In genomic region chr1:42766723-42767509, GRCh38 we compare ENCODE assay signal across 1 cellular context.
TF ChIP-seq lines count a peak whose summit lies in the region.

Gene C1orf50, plus strand, starts transcription at chr1:42767249. Its CDS starts 63 bp downstream, at chr1:42767312.
A gene with protein sequence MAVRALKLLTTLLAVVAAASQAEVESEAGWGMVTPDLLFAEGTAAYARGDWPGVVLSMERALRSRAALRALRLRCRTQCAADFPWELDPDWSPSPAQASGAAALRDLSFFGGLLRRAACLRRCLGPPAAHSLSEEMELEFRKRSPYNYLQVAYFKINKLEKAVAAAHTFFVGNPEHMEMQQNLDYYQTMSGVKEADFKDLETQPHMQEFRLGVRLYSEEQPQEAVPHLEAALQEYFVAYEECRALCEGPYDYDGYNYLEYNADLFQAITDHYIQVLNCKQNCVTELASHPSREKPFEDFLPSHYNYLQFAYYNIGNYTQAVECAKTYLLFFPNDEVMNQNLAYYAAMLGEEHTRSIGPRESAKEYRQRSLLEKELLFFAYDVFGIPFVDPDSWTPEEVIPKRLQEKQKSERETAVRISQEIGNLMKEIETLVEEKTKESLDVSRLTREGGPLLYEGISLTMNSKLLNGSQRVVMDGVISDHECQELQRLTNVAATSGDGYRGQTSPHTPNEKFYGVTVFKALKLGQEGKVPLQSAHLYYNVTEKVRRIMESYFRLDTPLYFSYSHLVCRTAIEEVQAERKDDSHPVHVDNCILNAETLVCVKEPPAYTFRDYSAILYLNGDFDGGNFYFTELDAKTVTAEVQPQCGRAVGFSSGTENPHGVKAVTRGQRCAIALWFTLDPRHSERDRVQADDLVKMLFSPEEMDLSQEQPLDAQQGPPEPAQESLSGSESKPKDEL (minus strand): TSS chr1:42767028. CDS start chr1:42766971, 57 bp downstream.

TF ChIP-seq in HepG2, 621 proteins besides CTCF, POLR2A, EP300 and RAD21 (continued from another document and continues in another):
- TF ChIP-seq, protein P1, sequence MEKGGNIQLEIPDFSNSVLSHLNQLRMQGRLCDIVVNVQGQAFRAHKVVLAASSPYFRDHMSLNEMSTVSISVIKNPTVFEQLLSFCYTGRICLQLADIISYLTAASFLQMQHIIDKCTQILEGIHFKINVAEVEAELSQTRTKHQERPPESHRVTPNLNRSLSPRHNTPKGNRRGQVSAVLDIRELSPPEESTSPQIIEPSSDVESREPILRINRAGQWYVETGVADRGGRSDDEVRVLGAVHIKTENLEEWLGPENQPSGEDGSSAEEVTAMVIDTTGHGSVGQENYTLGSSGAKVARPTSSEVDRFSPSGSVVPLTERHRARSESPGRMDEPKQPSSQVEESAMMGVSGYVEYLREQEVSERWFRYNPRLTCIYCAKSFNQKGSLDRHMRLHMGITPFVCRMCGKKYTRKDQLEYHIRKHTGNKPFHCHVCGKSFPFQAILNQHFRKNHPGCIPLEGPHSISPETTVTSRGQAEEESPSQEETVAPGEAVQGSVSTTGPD (CRISPR knock-in tag; IDR thresholded peaks at IDR 0.05) = no peak
- TF ChIP-seq ZNF224 (CRISPR knock-in tag; IDR thresholded peaks at IDR 0.05) (no peak), NFKBIZ (CRISPR knock-in tag; IDR thresholded peaks at IDR 0.05) (no peak; the same call in 1 of the 2 replicates), ARNT2 (CRISPR knock-in tag; IDR thresholded peaks at IDR 0.05; ENCODE audit: low read depth) (no peak; the same call in none of the 2 replicates), ZNF484 (CRISPR knock-in tag; IDR thresholded peaks at IDR 0.05; ENCODE audit: borderline replicate concordance, low read depth) (no peak), SP2 (CRISPR knock-in tag; IDR thresholded peaks at IDR 0.05) (0 out of 2 replicates have a peak, but pooled peaks have one; percentile 15), ZNF12 (CRISPR knock-in tag; IDR thresholded peaks at IDR 0.05) (no peak), DR1 (CRISPR knock-in tag; IDR thresholded peaks at IDR 0.05) (peak; percentile 87), FOXA1 (IDR thresholded peaks at IDR 0.05) (no peak), FOXA1 (CRISPR knock-in tag; IDR thresholded peaks at IDR 0.05) (0 out of 2 replicates have a peak, but pooled peaks have one; percentile 24), RNF219 (CRISPR knock-in tag; IDR thresholded peaks at IDR 0.05) (no peak), RORA (CRISPR knock-in tag; IDR thresholded peaks at IDR 0.05) (no peak), RCOR2 (CRISPR knock-in tag; IDR thresholded peaks at IDR 0.05) (no peak), MIER2 (CRISPR knock-in tag; IDR thresholded peaks at IDR 0.05) (no peak), KLF6 (CRISPR knock-in tag; IDR thresholded peaks at IDR 0.05) (0 out of 2 replicates have a peak, but pooled peaks have one; percentile 27), ATF4 (CRISPR knock-in tag; IDR thresholded peaks at IDR 0.05) (no peak), RBAK (CRISPR knock-in tag; IDR thresholded peaks at IDR 0.05) (no peak), ZNF280B (CRISPR knock-in tag; IDR thresholded peaks at IDR 0.05; ENCODE audit: borderline replicate concordance) (0 out of 2 replicates have a peak, but pooled peaks have one; percentile 19), RFX1 (IDR thresholded peaks at IDR 0.05) (no peak), ZNF740 (CRISPR knock-in tag; IDR thresholded peaks at IDR 0.05) (0 out of 2 replicates have a peak, but pooled peaks have one; percentile 39), ZNF543 (CRISPR knock-in tag; IDR thresholded peaks at IDR 0.05) (peak; percentile 72), ZSCAN29 (CRISPR knock-in tag; conservative IDR thresholded peaks at IDR 0.05) (peak; percentile 63; the same call in 1 of the 2 replicates), SMC3 (IDR thresholded peaks at IDR 0.05; ENCODE audit: low read length) (no peak), SALL1 (CRISPR knock-in tag; IDR thresholded peaks at IDR 0.05) (peak; percentile 56), POLR2AphosphoS5 (IDR thresholded peaks at IDR 0.05; ENCODE audit: low read depth, low read length) (peak; percentile 93), TAF1 (CRISPR knock-in tag; IDR thresholded peaks at IDR 0.05) (peak; percentile 88), POLR2AphosphoS2 (IDR thresholded peaks at IDR 0.05; ENCODE audit: low read depth, low read length) (no peak), RERE (CRISPR knock-in tag; IDR thresholded peaks at IDR 0.05; ENCODE audit: low read depth) (no peak), ZFP1 (CRISPR knock-in tag; IDR thresholded peaks at IDR 0.05) (no peak; the same call in 1 of the 2 replicates), RBM22 (optimal IDR thresholded peaks at IDR 0.05; ENCODE audit: low read length) (no peak), ZNF674 (CRISPR knock-in tag; IDR thresholded peaks at IDR 0.05; ENCODE audit: low read depth) (0 out of 2 replicates have a peak, but pooled peaks have one; percentile 41), PRPF4 (IDR thresholded peaks at IDR 0.05; ENCODE audit: low read depth, low read length, poor library complexity, severe bottlenecking) (no peak), ARHGAP35 (CRISPR knock-in tag; IDR thresholded peaks at IDR 0.05; ENCODE audit: borderline replicate concordance) (peak; percentile 19; the same call in 1 of the 2 replicates), PHF5A (CRISPR knock-in tag; IDR thresholded peaks at IDR 0.05; ENCODE audit: low read depth, unreplicated experiment) (no peak), HMGA1 (CRISPR knock-in tag; conservative IDR thresholded peaks at IDR 0.05) (no peak)
- TF ChIP-seq, protein P2, sequence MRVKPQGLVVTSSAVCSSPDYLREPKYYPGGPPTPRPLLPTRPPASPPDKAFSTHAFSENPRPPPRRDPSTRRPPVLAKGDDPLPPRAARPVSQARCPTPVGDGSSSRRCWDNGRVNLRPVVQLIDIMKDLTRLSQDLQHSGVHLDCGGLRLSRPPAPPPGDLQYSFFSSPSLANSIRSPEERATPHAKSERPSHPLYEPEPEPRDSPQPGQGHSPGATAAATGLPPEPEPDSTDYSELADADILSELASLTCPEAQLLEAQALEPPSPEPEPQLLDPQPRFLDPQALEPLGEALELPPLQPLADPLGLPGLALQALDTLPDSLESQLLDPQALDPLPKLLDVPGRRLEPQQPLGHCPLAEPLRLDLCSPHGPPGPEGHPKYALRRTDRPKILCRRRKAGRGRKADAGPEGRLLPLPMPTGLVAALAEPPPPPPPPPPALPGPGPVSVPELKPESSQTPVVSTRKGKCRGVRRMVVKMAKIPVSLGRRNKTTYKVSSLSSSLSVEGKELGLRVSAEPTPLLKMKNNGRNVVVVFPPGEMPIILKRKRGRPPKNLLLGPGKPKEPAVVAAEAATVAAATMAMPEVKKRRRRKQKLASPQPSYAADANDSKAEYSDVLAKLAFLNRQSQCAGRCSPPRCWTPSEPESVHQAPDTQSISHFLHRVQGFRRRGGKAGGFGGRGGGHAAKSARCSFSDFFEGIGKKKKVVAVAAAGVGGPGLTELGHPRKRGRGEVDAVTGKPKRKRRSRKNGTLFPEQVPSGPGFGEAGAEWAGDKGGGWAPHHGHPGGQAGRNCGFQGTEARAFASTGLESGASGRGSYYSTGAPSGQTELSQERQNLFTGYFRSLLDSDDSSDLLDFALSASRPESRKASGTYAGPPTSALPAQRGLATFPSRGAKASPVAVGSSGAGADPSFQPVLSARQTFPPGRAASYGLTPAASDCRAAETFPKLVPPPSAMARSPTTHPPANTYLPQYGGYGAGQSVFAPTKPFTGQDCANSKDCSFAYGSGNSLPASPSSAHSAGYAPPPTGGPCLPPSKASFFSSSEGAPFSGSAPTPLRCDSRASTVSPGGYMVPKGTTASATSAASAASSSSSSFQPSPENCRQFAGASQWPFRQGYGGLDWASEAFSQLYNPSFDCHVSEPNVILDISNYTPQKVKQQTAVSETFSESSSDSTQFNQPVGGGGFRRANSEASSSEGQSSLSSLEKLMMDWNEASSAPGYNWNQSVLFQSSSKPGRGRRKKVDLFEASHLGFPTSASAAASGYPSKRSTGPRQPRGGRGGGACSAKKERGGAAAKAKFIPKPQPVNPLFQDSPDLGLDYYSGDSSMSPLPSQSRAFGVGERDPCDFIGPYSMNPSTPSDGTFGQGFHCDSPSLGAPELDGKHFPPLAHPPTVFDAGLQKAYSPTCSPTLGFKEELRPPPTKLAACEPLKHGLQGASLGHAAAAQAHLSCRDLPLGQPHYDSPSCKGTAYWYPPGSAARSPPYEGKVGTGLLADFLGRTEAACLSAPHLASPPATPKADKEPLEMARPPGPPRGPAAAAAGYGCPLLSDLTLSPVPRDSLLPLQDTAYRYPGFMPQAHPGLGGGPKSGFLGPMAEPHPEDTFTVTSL (CRISPR knock-in tag; IDR thresholded peaks at IDR 0.05; ENCODE audit: borderline replicate concordance) = no peak
- TF ChIP-seq, protein P3, sequence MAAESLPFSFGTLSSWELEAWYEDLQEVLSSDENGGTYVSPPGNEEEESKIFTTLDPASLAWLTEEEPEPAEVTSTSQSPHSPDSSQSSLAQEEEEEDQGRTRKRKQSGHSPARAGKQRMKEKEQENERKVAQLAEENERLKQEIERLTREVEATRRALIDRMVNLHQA (CRISPR knock-in tag; IDR thresholded peaks at IDR 0.05) = no peak
- TF ChIP-seq, protein P4, sequence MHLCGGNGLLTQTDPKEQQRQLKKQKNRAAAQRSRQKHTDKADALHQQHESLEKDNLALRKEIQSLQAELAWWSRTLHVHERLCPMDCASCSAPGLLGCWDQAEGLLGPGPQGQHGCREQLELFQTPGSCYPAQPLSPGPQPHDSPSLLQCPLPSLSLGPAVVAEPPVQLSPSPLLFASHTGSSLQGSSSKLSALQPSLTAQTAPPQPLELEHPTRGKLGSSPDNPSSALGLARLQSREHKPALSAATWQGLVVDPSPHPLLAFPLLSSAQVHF (CRISPR knock-in tag; IDR thresholded peaks at IDR 0.05) = no peak
- TF ChIP-seq, protein P5, sequence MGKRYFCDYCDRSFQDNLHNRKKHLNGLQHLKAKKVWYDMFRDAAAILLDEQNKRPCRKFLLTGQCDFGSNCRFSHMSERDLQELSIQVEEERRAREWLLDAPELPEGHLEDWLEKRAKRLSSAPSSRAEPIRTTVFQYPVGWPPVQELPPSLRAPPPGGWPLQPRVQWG (CRISPR knock-in tag; IDR thresholded peaks at IDR 0.05; ENCODE audit: borderline replicate concordance, low read depth) = no peak
